Comparison of ENCODE assay signal across 28 cellular contexts in the genomic region with DNA sequence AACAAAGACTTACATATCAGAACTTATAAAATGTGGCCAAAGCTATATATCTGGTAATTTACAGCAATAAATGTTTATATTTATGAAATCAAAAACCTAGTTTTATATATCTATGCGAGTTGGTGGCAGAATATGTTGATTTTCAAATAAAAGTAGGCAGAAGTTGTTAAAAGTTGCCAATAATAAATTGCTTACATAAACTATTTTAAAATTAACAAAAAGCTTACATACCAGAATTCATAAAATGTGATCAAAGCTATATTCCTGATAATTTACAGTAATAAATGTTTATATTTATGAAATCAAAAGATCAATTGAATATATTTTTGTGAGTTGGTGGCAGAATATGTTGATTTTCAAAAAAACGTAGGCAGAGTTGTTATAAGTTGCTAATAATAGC.
"Had no signal": no experiment of that assay in that cellular context is flagged by ENCODE, and none has a peak within 500 bp of the region (broad histone marks: within the 10 kb centered on the region; RNA-seq: fewer than 3 reads in every experiment).

No MANE protein-coding gene starts in this region.

- DNase-seq: natural killer cell; occipital lobe; ovary; posterior cingulate gyrus; psoas muscle; right cardiac atrium; spleen; stimulated activated CD4-positive, alpha-beta T cell treated with anti-CD3 and anti-CD28 coated beads, Interleukin-12 subunit alpha, Interleukin-12 subunit beta, amount 100 ng/mL, for 4 hours; stimulated activated CD4-positive, alpha-beta T cell treated with anti-CD3 and anti-CD28 coated beads, Interleukin-1b, Interleukin-23, amount 100 ng/mL, for 48 hours; stimulated activated CD4-positive, alpha-beta T cell treated with anti-CD3 and anti-CD28 coated beads, Interleukin-4, amount 100 ng/mL, for 1 hour; stimulated activated CD4-positive, alpha-beta T cell treated with anti-CD3 and anti-CD28 coated beads, Interleukin-4, amount 100 ng/mL, for 4 hours; stimulated activated CD8-positive, alpha-beta memory T cell treated with anti-CD3 and anti-CD28 coated beads, Interleukin-4, amount 100 ng/mL, for 48 hours; stimulated activated naive CD4-positive, alpha-beta T cell; stimulated activated naive CD8-positive, alpha-beta T cell treated with anti-CD3 and anti-CD28 coated beads, Interleukin-15, amount 100 ng/mL, for 72 hours; stimulated activated naive CD8-positive, alpha-beta T cell treated with anti-CD3 and anti-CD28 coated beads, Interleukin-15, Interleukin-2, amounts not matched to agents 100 U/mL and 50 U/mL, for 24 hours; substantia nigra; testis; tibial artery; transverse colon; upper lobe of right lung; uterus had no signal

- H3K4me3 ChIP-seq: neural progenitor cell, ovary, psoas muscle, skin epidermis, smooth muscle cell, spleen, suprapubic skin, testis, tibial artery, transverse colon, upper lobe of right lung, uterus had no signal

- ATAC-seq: natural killer cell; psoas muscle; right cardiac atrium; sciatic nerve; stimulated activated memory B cell treated with anti-CD40 and anti-IgM and Interleukin-4, amounts not matched to agents 10 μg/mL and 1 μg/mL and 100 μg/mL, for 72 hours; stimulated activated naive CD8-positive, alpha-beta T cell treated with anti-CD3 and anti-CD28 coated beads, Interleukin-15, amount 100 ng/mL, for 72 hours; stimulated activated naive CD8-positive, alpha-beta T cell treated with anti-CD3 and anti-CD28 coated beads, Interleukin-15, Interleukin-2, amounts not matched to agents 100 U/mL and 50 U/mL, for 24 hours; upper lobe of right lung had no signal

- H3K36me3 ChIP-seq: neural progenitor cell, ovary, spleen, suprapubic skin, tibial artery, transverse colon, upper lobe of right lung, uterus had no signal

- H2AFZ ChIP-seq: neural progenitor cell, parathyroid adenoma had no signal

- H3K4me2 ChIP-seq: neural progenitor cell, smooth muscle cell had no signal

- H3K9me3 ChIP-seq: ovary, psoas muscle, testis, tibial artery, transverse colon, upper lobe of right lung, uterus had no signal

- H3K4me1 ChIP-seq: neural progenitor cell, parathyroid adenoma, psoas muscle, spleen, suprapubic skin, testis, tibial artery, transverse colon, upper lobe of right lung, uterus had no signal

- H3K27me3 ChIP-seq: neural progenitor cell, ovary, spleen, suprapubic skin, testis, tibial artery, transverse colon, upper lobe of right lung, uterus had no signal

- H3K9ac ChIP-seq: neural progenitor cell, parathyroid adenoma had no signal

- H3K27ac ChIP-seq: neural progenitor cell, ovary, parathyroid adenoma, psoas muscle, skin epidermis, spleen, suprapubic skin, testis, tibial artery, transverse colon, upper lobe of right lung, uterus had no signal
